8 cellular contexts compared by ENCODE assay signal in genomic region chr5:149264432-149265069, GRCh38. TPM values are rescaled to one million over a fixed set of nuclear protein-coding genes. Genes with fewer than 3 reads are reported as not detected.
DNase-seq lines count a peak whose midpoint lies in the region; ATAC-seq lines count a peak whose summit lies in the region.

No MANE protein-coding gene starts in this region.

- H3K4me1 Mint-ChIP-seq in activated T-cell treated with anti-CD3 and anti-CD28 coated beads, Interleukin-2, amount 50 U/mL, for 4 hours (ENCODE audit: low read depth): peaks cover 7% of the 10 kb centered on the region

- peak; percentile 78 for ATAC-seq in HG02870 (IDR thresholded peaks at IDR 0.05; ENCODE audit: unreplicated experiment)
- peak; percentile 68 to 79 for ATAC-seq in activated T-cell treated with anti-CD3 and anti-CD28 coated beads, Interleukin-2, amount 50 U/mL, for 4 hours

- peaks cover 4% of the 10 kb centered on the region for H3K9me3 Mint-ChIP-seq in activated T-cell treated with anti-CD3 and anti-CD28 coated beads, Interleukin-2, amount 50 U/mL, for 4 hours

- H3K36me3 Mint-ChIP-seq in activated T-cell treated with anti-CD3 and anti-CD28 coated beads, Interleukin-2, amount 50 U/mL, for 4 hours (ENCODE audit: insufficient read depth): no peaks in the 10 kb centered on the region

- peaks cover 14% of the 10 kb centered on the region for H3K27me3 Mint-ChIP-seq in activated T-cell treated with anti-CD3 and anti-CD28 coated beads, Interleukin-2, amount 50 U/mL, for 4 hours (ENCODE audit: low read depth)

- H3K4me3 Mint-ChIP-seq in activated T-cell treated with anti-CD3 and anti-CD28 coated beads, Interleukin-2, amount 50 U/mL, for 4 hours: no peak overlapping the region

- DNase-seq in DMS153 treated with DMSO at 0.1 percent for 48 hours (lab: John Stamatoyannopoulos, UW; ENCODE audit: unreplicated experiment) (peak; percentile 22), DMS153 (lab: John Stamatoyannopoulos, UW) (no peak), NCI-H345 treated with DMSO at 0.1 percent for 48 hours (lab: John Stamatoyannopoulos, UW; ENCODE audit: unreplicated experiment) (peak; percentile 71), iPS DF 19.7 (ENCODE audit: low read depth, low spot score) (peak; percentile 48), HK-2 (ENCODE audit: unreplicated experiment) (no peak)
- peak; percentile 47 for DNase-seq in activated T-cell treated with anti-CD3 and anti-CD28 coated beads, Interleukin-2, amount 50 U/mL, for 4 hours
- DNase-seq in stimulated activated CD8-positive, alpha-beta memory T cell treated with anti-CD3 and anti-CD28 coated beads, Interleukin-7, amount 100 ng/mL, for 1 hour (ENCODE audit: low read depth in 2 of 2): peak; percentile 13

RNA-seq across cellular contexts. Expression of gene AFAP1L1, which starts 7.1 kb away (rescaled TPM):
- under 1 TPM in 2 of 3 donors, not detected in 1; 0.08 to 0.21 TPM for total RNA-seq in activated T-cell treated with anti-CD3 and anti-CD28 coated beads, Interleukin-2, amount 50 U/mL, for 4 hours

Comparison
In these comparisons a context has a peak if more than half of its experiments do, and no peak if none do; other contexts are left out.
1. DNase-seq: peak in DMS153 treated with DMSO at 0.1 percent for 48 hours (single experiment), NCI-H345 treated with DMSO at 0.1 percent for 48 hours (single experiment), activated T-cell treated with anti-CD3 and anti-CD28 coated beads, Interleukin-2, amount 50 U/mL, for 4 hours (single experiment), iPS DF 19.7 (single experiment) and stimulated activated CD8-positive, alpha-beta memory T cell treated with anti-CD3 and anti-CD28 coated beads, Interleukin-7, amount 100 ng/mL, for 1 hour (2 of 2); none in DMS153 (single experiment) and HK-2 (single experiment).